1 cellular context compared by ENCODE assay signal in the genomic region with DNA sequence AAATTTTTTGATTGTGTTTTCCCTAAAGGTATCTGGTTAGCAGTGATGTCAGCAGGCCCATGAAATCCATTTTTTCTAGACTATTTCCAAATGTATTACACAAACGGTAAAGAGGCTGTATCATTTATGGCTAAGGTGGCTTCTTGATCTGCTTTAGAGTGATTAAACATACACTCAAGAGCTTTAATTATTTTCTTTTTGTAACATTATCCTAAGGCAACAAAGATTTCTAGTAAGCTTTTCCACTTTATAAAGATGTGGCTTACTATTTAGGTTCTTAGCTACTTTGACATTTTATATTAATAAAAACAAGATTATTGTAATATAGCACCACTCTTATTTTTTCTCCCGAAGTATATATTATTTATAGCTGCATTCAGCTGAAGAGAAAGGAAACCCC.
TF ChIP-seq lines count a peak whose summit lies in the region.

No MANE protein-coding gene starts in this region.

TF ChIP-seq in HepG2, 621 proteins besides CTCF, POLR2A, EP300 and RAD21:
- TF ChIP-seq, protein P1, sequence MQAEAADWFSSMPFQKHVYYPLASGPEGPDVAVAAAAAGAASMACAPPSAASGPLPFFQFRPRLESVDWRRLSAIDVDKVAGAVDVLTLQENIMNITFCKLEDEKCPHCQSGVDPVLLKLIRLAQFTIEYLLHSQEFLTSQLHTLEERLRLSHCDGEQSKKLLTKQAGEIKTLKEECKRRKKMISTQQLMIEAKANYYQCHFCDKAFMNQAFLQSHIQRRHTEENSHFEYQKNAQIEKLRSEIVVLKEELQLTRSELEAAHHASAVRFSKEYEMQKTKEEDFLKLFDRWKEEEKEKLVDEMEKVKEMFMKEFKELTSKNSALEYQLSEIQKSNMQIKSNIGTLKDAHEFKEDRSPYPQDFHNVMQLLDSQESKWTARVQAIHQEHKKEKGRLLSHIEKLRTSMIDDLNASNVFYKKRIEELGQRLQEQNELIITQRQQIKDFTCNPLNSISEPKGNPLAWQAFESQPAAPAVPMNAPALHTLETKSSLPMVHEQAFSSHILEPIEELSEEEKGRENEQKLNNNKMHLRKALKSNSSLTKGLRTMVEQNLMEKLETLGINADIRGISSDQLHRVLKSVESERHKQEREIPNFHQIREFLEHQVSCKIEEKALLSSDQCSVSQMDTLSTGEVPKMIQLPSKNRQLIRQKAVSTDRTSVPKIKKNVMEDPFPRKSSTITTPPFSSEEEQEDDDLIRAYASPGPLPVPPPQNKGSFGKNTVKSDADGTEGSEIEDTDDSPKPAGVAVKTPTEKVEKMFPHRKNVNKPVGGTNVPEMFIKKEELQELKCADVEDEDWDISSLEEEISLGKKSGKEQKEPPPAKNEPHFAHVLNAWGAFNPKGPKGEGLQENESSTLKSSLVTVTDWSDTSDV (CRISPR knock-in tag; IDR thresholded peaks at IDR 0.05): no peak
- TF ChIP-seq ZNF781 (CRISPR knock-in tag; IDR thresholded peaks at IDR 0.05; ENCODE audit: borderline replicate concordance, not compliant biosample characterization) (no peak), HDAC2 (CRISPR knock-in tag; IDR thresholded peaks at IDR 0.05) (no peak), SAP130 (CRISPR knock-in tag; IDR thresholded peaks at IDR 0.05; ENCODE audit: low read depth) (no peak), GLI4 (CRISPR knock-in tag; IDR thresholded peaks at IDR 0.05; ENCODE audit: borderline replicate concordance) (no peak)
- TF ChIP-seq, protein P2, sequence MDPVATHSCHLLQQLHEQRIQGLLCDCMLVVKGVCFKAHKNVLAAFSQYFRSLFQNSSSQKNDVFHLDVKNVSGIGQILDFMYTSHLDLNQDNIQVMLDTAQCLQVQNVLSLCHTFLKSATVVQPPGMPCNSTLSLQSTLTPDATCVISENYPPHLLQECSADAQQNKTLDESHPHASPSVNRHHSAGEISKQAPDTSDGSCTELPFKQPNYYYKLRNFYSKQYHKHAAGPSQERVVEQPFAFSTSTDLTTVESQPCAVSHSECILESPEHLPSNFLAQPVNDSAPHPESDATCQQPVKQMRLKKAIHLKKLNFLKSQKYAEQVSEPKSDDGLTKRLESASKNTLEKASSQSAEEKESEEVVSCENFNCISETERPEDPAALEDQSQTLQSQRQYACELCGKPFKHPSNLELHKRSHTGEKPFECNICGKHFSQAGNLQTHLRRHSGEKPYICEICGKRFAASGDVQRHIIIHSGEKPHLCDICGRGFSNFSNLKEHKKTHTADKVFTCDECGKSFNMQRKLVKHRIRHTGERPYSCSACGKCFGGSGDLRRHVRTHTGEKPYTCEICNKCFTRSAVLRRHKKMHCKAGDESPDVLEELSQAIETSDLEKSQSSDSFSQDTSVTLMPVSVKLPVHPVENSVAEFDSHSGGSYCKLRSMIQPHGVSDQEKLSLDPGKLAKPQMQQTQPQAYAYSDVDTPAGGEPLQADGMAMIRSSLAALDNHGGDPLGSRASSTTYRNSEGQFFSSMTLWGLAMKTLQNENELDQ (CRISPR knock-in tag; IDR thresholded peaks at IDR 0.05; ENCODE audit: borderline replicate concordance): no peak
- TF ChIP-seq, protein P3, sequence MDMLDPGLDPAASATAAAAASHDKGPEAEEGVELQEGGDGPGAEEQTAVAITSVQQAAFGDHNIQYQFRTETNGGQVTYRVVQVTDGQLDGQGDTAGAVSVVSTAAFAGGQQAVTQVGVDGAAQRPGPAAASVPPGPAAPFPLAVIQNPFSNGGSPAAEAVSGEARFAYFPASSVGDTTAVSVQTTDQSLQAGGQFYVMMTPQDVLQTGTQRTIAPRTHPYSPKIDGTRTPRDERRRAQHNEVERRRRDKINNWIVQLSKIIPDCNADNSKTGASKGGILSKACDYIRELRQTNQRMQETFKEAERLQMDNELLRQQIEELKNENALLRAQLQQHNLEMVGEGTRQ (IDR thresholded peaks at IDR 0.05; ENCODE audit: low read depth, low read length): no peak
- TF ChIP-seq, protein P3 (CRISPR knock-in tag; IDR thresholded peaks at IDR 0.05; ENCODE audit: borderline replicate concordance): no peak
- TF ChIP-seq, protein P4, sequence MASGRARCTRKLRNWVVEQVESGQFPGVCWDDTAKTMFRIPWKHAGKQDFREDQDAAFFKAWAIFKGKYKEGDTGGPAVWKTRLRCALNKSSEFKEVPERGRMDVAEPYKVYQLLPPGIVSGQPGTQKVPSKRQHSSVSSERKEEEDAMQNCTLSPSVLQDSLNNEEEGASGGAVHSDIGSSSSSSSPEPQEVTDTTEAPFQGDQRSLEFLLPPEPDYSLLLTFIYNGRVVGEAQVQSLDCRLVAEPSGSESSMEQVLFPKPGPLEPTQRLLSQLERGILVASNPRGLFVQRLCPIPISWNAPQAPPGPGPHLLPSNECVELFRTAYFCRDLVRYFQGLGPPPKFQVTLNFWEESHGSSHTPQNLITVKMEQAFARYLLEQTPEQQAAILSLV (CRISPR knock-in tag; IDR thresholded peaks at IDR 0.05; ENCODE audit: borderline replicate concordance): no peak
- TF ChIP-seq, protein P5, sequence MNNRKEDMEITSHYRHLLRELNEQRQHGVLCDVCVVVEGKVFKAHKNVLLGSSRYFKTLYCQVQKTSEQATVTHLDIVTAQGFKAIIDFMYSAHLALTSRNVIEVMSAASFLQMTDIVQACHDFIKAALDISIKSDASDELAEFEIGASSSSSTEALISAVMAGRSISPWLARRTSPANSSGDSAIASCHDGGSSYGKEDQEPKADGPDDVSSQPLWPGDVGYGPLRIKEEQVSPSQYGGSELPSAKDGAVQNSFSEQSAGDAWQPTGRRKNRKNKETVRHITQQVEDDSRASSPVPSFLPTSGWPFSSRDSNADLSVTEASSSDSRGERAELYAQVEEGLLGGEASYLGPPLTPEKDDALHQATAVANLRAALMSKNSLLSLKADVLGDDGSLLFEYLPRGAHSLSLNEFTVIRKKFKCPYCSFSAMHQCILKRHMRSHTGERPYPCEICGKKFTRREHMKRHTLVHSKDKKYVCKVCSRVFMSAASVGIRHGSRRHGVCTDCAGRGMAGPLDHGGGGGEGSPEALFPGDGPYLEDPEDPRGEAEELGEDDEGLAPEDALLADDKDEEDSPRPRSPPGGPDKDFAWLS (CRISPR knock-in tag; IDR thresholded peaks at IDR 0.05; ENCODE audit: borderline replicate concordance): no peak
